1 cellular context compared by ENCODE assay signal in the genomic region with DNA sequence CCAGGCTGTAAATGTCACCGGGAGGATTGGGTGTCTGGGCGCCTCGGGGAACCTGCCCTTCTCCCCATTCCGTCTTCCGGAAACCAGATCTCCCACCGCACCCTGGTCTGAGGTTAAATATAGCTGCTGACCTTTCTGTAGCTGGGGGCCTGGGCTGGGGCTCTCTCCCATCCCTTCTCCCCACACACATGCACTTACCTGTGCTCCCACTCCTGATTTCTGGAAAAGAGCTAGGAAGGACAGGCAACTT.
TF ChIP-seq lines count a peak whose summit lies in the region.

No MANE protein-coding gene starts in this region.

TF ChIP-seq in liver, 16 proteins besides CTCF, POLR2A, EP300 and RAD21 (continued from another document):
- TF ChIP-seq, protein P1, sequence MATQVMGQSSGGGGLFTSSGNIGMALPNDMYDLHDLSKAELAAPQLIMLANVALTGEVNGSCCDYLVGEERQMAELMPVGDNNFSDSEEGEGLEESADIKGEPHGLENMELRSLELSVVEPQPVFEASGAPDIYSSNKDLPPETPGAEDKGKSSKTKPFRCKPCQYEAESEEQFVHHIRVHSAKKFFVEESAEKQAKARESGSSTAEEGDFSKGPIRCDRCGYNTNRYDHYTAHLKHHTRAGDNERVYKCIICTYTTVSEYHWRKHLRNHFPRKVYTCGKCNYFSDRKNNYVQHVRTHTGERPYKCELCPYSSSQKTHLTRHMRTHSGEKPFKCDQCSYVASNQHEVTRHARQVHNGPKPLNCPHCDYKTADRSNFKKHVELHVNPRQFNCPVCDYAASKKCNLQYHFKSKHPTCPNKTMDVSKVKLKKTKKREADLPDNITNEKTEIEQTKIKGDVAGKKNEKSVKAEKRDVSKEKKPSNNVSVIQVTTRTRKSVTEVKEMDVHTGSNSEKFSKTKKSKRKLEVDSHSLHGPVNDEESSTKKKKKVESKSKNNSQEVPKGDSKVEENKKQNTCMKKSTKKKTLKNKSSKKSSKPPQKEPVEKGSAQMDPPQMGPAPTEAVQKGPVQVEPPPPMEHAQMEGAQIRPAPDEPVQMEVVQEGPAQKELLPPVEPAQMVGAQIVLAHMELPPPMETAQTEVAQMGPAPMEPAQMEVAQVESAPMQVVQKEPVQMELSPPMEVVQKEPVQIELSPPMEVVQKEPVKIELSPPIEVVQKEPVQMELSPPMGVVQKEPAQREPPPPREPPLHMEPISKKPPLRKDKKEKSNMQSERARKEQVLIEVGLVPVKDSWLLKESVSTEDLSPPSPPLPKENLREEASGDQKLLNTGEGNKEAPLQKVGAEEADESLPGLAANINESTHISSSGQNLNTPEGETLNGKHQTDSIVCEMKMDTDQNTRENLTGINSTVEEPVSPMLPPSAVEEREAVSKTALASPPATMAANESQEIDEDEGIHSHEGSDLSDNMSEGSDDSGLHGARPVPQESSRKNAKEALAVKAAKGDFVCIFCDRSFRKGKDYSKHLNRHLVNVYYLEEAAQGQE (IDR thresholded peaks at IDR 0.05), result no peak
- TF ChIP-seq HNF4A (conservative IDR thresholded peaks at IDR 0.05) (no peak), NR2F2 (IDR thresholded peaks at IDR 0.05) (no peak), SP1 (IDR thresholded peaks at IDR 0.05) (no peak), TAF1 (conservative IDR thresholded peaks at IDR 0.05) (no peak), YY1 (IDR thresholded peaks at IDR 0.05) (no peak)
- TF ChIP-seq, protein P2, sequence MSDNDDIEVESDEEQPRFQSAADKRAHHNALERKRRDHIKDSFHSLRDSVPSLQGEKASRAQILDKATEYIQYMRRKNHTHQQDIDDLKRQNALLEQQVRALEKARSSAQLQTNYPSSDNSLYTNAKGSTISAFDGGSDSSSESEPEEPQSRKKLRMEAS (IDR thresholded peaks at IDR 0.05), result no peak
